1 cellular context compared by ENCODE assay signal in genomic region chr11:96267490-96268010, GRCh38.
TF ChIP-seq lines count a peak whose summit lies in the region.

No MANE protein-coding gene starts in this region.

TF ChIP-seq in GM23338, 12 proteins besides CTCF, POLR2A, EP300 and RAD21 (continued from another document):
- TF ChIP-seq CREB1 (CRISPR knock-in tag; IDR thresholded peaks at IDR 0.05; ENCODE audit: low read depth) (no peak), REST (IDR thresholded peaks at IDR 0.05; ENCODE audit: unreplicated experiment) (no peak), STAT1 (IDR thresholded peaks at IDR 0.05; ENCODE audit: unreplicated experiment) (no peak)
